In genomic region chr10:103188853-103189252, GRCh38 we compare ENCODE assay signal across 19 cellular contexts. TPM values are rescaled to one million over a fixed set of nuclear protein-coding genes. Genes with fewer than 3 reads are reported as not detected.
DNase-seq lines count a peak whose midpoint lies in the region; ATAC-seq and TF ChIP-seq lines count a peak whose summit lies in the region.
"Had no signal": no experiment of that assay in that cellular context is flagged by ENCODE, and none has a peak within 500 bp of the region (broad histone marks: within the 10 kb centered on the region; RNA-seq: fewer than 3 reads in every experiment).

No MANE protein-coding gene starts in this region.

- H3K9me3 Mint-ChIP-seq in WTC11: no peaks in the 10 kb centered on the region
- H3K9me3 Mint-ChIP-seq: activated CD4-positive, alpha-beta T cell treated with anti-CD3 and anti-CD28 coated beads, Interleukin-2, amount 10 ng/mL, durations not matched to agents 7 days and 5 days; IgD-negative memory B cell; stimulated activated naive CD8-positive, alpha-beta T cell treated with anti-CD3 and anti-CD28 coated beads, Interleukin-15, Interleukin-2, amounts not matched to agents 100 ng/mL and 50 ng/mL, for 24 hours; T-helper 1 cell treated with Interleukin-12 subunit alpha and Interleukin-12 subunit beta and Interleukin-4 antibody, amounts not matched to agents 30 μg/mL and 1 μg/mL, for 36 hours had no signal

- peaks cover 28 to 33% (median 31%) of the 10 kb centered on the region in 3 donors for H3K4me1 ChIP-seq in skeletal muscle tissue (ENCODE audit: control insufficient read depth in 3 of 3, insufficient read depth in 3 of 3, low read length in 3 of 3)

- H3K36me3 ChIP-seq in skeletal muscle tissue (ENCODE audit: control insufficient read depth in 3 of 3, insufficient read depth in 3 of 3, low read length in 3 of 3): no peaks in the 10 kb centered on the region
- H3K36me3 ChIP-seq: pancreas had no signal

- POLR2A ChIA-PET in WTC11 (lab: Charles Lee): interaction anchor here (0.8 kb wide), 1 partner anchor 11 kb away, joined by 4 read pairs; no protein-coding TSS in a partner anchor

- ATAC-seq in WTC11: no peak
- ATAC-seq: foreskin keratinocyte, left cardiac atrium, pancreas had no signal

- DNase-seq in GM03348 (ENCODE audit: low spot score): peak; percentile 39
- no peak for DNase-seq in WTC11 (ENCODE audit: low spot score)
- no peak for DNase-seq in GM10266 (ENCODE audit: extremely low spot score)
- no peak for DNase-seq in effector CD4-positive, alpha-beta T cell
- DNase-seq in GM19238 (ENCODE audit: insufficient read length, low spot score): no peak
- DNase-seq: activated CD4-positive, alpha-beta T cell treated with anti-CD3 and anti-CD28 coated beads, Interleukin-2, amount 10 ng/mL, durations not matched to agents 7 days and 5 days; activated effector memory CD4-positive, alpha-beta T cell treated with anti-CD3 and anti-CD28 coated beads, Interleukin-2, amount 50 U/mL, for 16 hours; cerebellar nuclear complex; foreskin keratinocyte; left cardiac atrium; NCI-H1930; OCI-M1; pancreas; stimulated activated CD4-positive, alpha-beta T cell treated with anti-CD3 and anti-CD28 coated beads, Interleukin-4, amount 100 ng/mL, for 24 hours had no signal

- TF ChIP-seq CTCF in WTC11 (IDR thresholded peaks at IDR 0.05): no peak
- no peak for TF ChIP-seq CTCF in GM10266 (IDR thresholded peaks at IDR 0.05; ENCODE audit: control insufficient read depth, insufficient read depth, low read depth, missing control alignments)

- peaks cover 3% of the 10 kb centered on the region for H3K27me3 Mint-ChIP-seq in WTC11 (ENCODE audit: low read depth)
- H3K27me3 Mint-ChIP-seq: activated CD4-positive, alpha-beta T cell treated with anti-CD3 and anti-CD28 coated beads, Interleukin-2, amount 10 ng/mL, durations not matched to agents 7 days and 5 days; IgD-negative memory B cell had no signal

- 0 out of 2 replicates have a peak, but pooled peaks cover 3% of the 10 kb centered on the region for H3K36me3 Mint-ChIP-seq in WTC11

- H3K9me3 ChIP-seq in skeletal muscle tissue (ENCODE audit: control insufficient read depth in 3 of 3, low read length in 3 of 3): no peaks in the 10 kb centered on the region
- H3K9me3 ChIP-seq: pancreas had no signal

- peak overlapping the region; percentile 92 for H3K27ac Mint-ChIP-seq in WTC11
- H3K27ac Mint-ChIP-seq: activated CD4-positive, alpha-beta T cell treated with anti-CD3 and anti-CD28 coated beads, Interleukin-2, amount 10 ng/mL, durations not matched to agents 7 days and 5 days; stimulated activated naive CD8-positive, alpha-beta T cell treated with anti-CD3 and anti-CD28 coated beads, Interleukin-15, Interleukin-2, amounts not matched to agents 100 ng/mL and 50 ng/mL, for 24 hours; T-helper 1 cell treated with Interleukin-12 subunit alpha and Interleukin-12 subunit beta and Interleukin-4 antibody, amounts not matched to agents 30 μg/mL and 1 μg/mL, for 36 hours had no signal

- H3K4me3 Mint-ChIP-seq in WTC11: peak overlapping the region; percentile 26
- H3K4me3 Mint-ChIP-seq: activated CD4-positive, alpha-beta T cell treated with anti-CD3 and anti-CD28 coated beads, Interleukin-2, amount 10 ng/mL, durations not matched to agents 7 days and 5 days; stimulated activated naive CD8-positive, alpha-beta T cell treated with anti-CD3 and anti-CD28 coated beads, Interleukin-15, Interleukin-2, amounts not matched to agents 100 ng/mL and 50 ng/mL, for 24 hours; T-helper 1 cell treated with Interleukin-12 subunit alpha and Interleukin-12 subunit beta and Interleukin-4 antibody, amounts not matched to agents 30 μg/mL and 1 μg/mL, for 36 hours had no signal

- peak overlapping the region in 1 of 3 donors; percentile 9 for H3K9ac ChIP-seq in skeletal muscle tissue (ENCODE audit: low read depth in 1 of 3, low read length in 3 of 3)

- H3K27ac ChIP-seq in layer of hippocampus (ENCODE audit: low read depth, low read length): peak overlapping the region; percentile 42
- H3K27ac ChIP-seq in skeletal muscle tissue (ENCODE audit: low read depth, low read length): peak overlapping the region; percentile 33
- H3K27ac ChIP-seq: foreskin keratinocyte, pancreas had no signal

- H3K27me3 ChIP-seq in layer of hippocampus (ENCODE audit: control insufficient read depth, insufficient read depth, low read length) (no peaks in the 10 kb centered on the region), skeletal muscle tissue (ENCODE audit: control insufficient read depth in 3 of 3, insufficient read depth in 3 of 3, low read length in 3 of 3) (no peaks in the 10 kb centered on the region)
- H3K27me3 ChIP-seq: foreskin keratinocyte, pancreas had no signal

- CTCF ChIA-PET in WTC11 (lab: Charles Lee): interaction anchor here (0.8 to 1.6 kb wide), 2 partner anchors 51 to 56 kb away, joined by 5 to 8 read pairs; no protein-coding TSS in a partner anchor

- H3K4me3 ChIP-seq in skeletal muscle tissue (ENCODE audit: low read length in 3 of 3): no peak overlapping the region
- H3K4me3 ChIP-seq: pancreas had no signal

- H3K4me1 Mint-ChIP-seq in WTC11: peaks cover 59% of the 10 kb centered on the region

TF ChIP-seq in WTC11, 78 proteins besides CTCF, POLR2A, EP300 and RAD21:
- TF ChIP-seq RELA (CRISPR knock-in tag; IDR thresholded peaks at IDR 0.05; ENCODE audit: borderline replicate concordance): no peak
TF ChIP-seq in WTC11: peak in this region for 0.

RNA-seq across cellular contexts. Expression of gene NT5C2, which starts 4.2 kb away (rescaled TPM):
- total RNA-seq in WTC11 (2021) (67.5 to 76.1 TPM (median 72.3 TPM) in 3 replicates), skeletal muscle tissue (158 TPM)

RNA-seq across cellular contexts. Expression of gene RPEL1, which starts 56.8 kb away (rescaled TPM):
- total RNA-seq in WTC11 (2021) (0.09 TPM in 1 of 3 replicates, not detected in the others), skeletal muscle tissue (not detected)
- total RNA-seq: activated CD4-positive, alpha-beta T cell treated with anti-CD3 and anti-CD28 coated beads, Interleukin-2, amount 10 ng/mL, durations not matched to agents 7 days and 5 days; foreskin keratinocyte; left cardiac atrium; pancreas had no signal
